In genomic region chr2:238203973-238204683, GRCh38 we compare ENCODE assay signal across 8 cellular contexts. TPM values are rescaled to one million over a fixed set of nuclear protein-coding genes. Genes with fewer than 3 reads are reported as not detected.
DNase-seq lines count a peak whose midpoint lies in the region; ATAC-seq, FAIRE-seq and TF ChIP-seq lines count a peak whose summit lies in the region.

No MANE protein-coding gene starts in this region.

- DNase-seq in SIG-M5 treated with dmso at 0.1 percent for 504 hours (lab: John Stamatoyannopoulos, UW; ENCODE audit: unreplicated experiment) (peak; percentile 8), SIG-M5 (lab: John Stamatoyannopoulos, UW) (no peak), astrocyte (ENCODE audit: low read depth) (no peak), upper lobe of left lung (no peak), NCI-H524 (lab: John Stamatoyannopoulos, UW) (no peak)

- H3K36me3 ChIP-seq in astrocyte (ENCODE audit: insufficient read depth, low read length) (no peaks in the 10 kb centered on the region), liver (ENCODE audit: control insufficient read depth in 4 of 4, insufficient read depth in 3 of 4, low read depth in 1 of 4, low read length in 3 of 4) (no peaks in the 10 kb centered on the region), upper lobe of left lung (no peaks in the 10 kb centered on the region)

- TF ChIP-seq RAD21 in liver (IDR thresholded peaks at IDR 0.05) = no peak

- H3K4me3 ChIP-seq in astrocyte (ENCODE audit: insufficient read depth, low read depth, low read length) = peak overlapping the region; percentile 55
- peak overlapping the region; percentile 28 to 99 (median 70) for H3K4me3 ChIP-seq in liver (ENCODE audit: low read depth in 1 of 3, low read length in 3 of 3)
- peak overlapping the region; percentile 24 to 93 (median 74) for H3K4me3 ChIP-seq in upper lobe of left lung

- H3K9ac ChIP-seq in astrocyte (ENCODE audit: low read length) (peak overlapping the region; percentile 95), liver (ENCODE audit: low read depth in 1 of 2, low read length in 2 of 2) (peak overlapping the region; percentile 23 to 85)

- peaks cover 15% of the 10 kb centered on the region for H3K4me1 ChIP-seq in astrocyte (ENCODE audit: insufficient read depth, low read length)
- H3K4me1 ChIP-seq in liver (ENCODE audit: control insufficient read depth in 4 of 4, insufficient read depth in 4 of 4, low read length in 3 of 4) = peaks cover 10 to 29% (median 20%) of the 10 kb centered on the region in 4 donors
- peaks cover 24 to 37% (median 31%) of the 10 kb centered on the region in 4 donors for H3K4me1 ChIP-seq in upper lobe of left lung

- peaks cover 37% of the 10 kb centered on the region for H4K20me1 ChIP-seq in astrocyte (ENCODE audit: insufficient read depth, low read length)

- peak overlapping the region; percentile 97 for H3K4me2 ChIP-seq in astrocyte (ENCODE audit: low read length)

- H3K27me3 Mint-ChIP-seq in IgD-negative memory B cell (no peaks in the 10 kb centered on the region), astrocyte (ENCODE audit: low read depth, unreplicated experiment) (no peaks in the 10 kb centered on the region)

- H3K4me1 Mint-ChIP-seq in IgD-negative memory B cell (peaks cover 26 to 35% (median 34%) of the 10 kb centered on the region in 3 donors), astrocyte (ENCODE audit: low read depth, unreplicated experiment) (peaks cover 5% of the 10 kb centered on the region)

- no peak for ATAC-seq in upper lobe of left lung (ENCODE audit: low FRiP score in 2 of 2)
- no peak for ATAC-seq in HG02759 (IDR thresholded peaks at IDR 0.05; ENCODE audit: unreplicated experiment)

- H3K27ac Mint-ChIP-seq in IgD-negative memory B cell (peak overlapping the region; percentile 45 to 83 (median 80)), astrocyte (ENCODE audit: unreplicated experiment) (no peak overlapping the region)

- H3K4me3 Mint-ChIP-seq in IgD-negative memory B cell (peak overlapping the region; percentile 80 to 96 (median 85)), astrocyte (ENCODE audit: unreplicated experiment) (peak overlapping the region; percentile 84)

- WGBS in liver = 57% methylated on average over 18 of the region's 18 CpGs
- WGBS in upper lobe of left lung, 2 donors = 49 to 66% methylated on average over 6 to 18 of the region's 18 CpGs

- peaks cover 43% of the 10 kb centered on the region for H3K79me2 ChIP-seq in astrocyte (ENCODE audit: insufficient read depth, low read length)

- no peak for TF ChIP-seq POLR2A in upper lobe of left lung (IDR thresholded peaks at IDR 0.05)

- no peak for FAIRE-seq in astrocyte (lab: Jason Lieb, UNC)

- H3K9me3 Mint-ChIP-seq in IgD-negative memory B cell = no peaks in the 10 kb centered on the region
- no peaks in the 10 kb centered on the region for H3K9me3 Mint-ChIP-seq in astrocyte (ENCODE audit: unreplicated experiment)

- peak overlapping the region; percentile 97 for H2AFZ ChIP-seq in astrocyte (ENCODE audit: low read depth, low read length)

- H3K27ac ChIP-seq in astrocyte (ENCODE audit: low read depth, low read length) (peak overlapping the region; percentile 67), liver (ENCODE audit: low read depth in 1 of 2, low read length in 2 of 2) (peak overlapping the region; percentile 47 to 78), upper lobe of left lung (peak overlapping the region; percentile 91 to 97 (median 94))

- no peak for TF ChIP-seq EP300 in upper lobe of left lung (IDR thresholded peaks at IDR 0.05)

- TF ChIP-seq CTCF in astrocyte (IDR thresholded peaks at IDR 0.05; ENCODE audit: insufficient read depth, low read depth, low read length) (no peak), liver (IDR thresholded peaks at IDR 0.05; ENCODE audit: low read depth, low read length, missing input control) (no peak), upper lobe of left lung (IDR thresholded peaks at IDR 0.05) (no peak)

- no peaks in the 10 kb centered on the region for H3K9me3 ChIP-seq in astrocyte (ENCODE audit: insufficient read depth, low read depth, low read length)
- H3K9me3 ChIP-seq in liver (ENCODE audit: control insufficient read depth in 4 of 4, low read length in 3 of 4) = no peaks in the 10 kb centered on the region
- no peaks in the 10 kb centered on the region for H3K9me3 ChIP-seq in upper lobe of left lung

- H3K36me3 Mint-ChIP-seq in IgD-negative memory B cell (no peaks in the 10 kb centered on the region), astrocyte (ENCODE audit: low read depth, unreplicated experiment) (no peaks in the 10 kb centered on the region)

- H3K27me3 ChIP-seq in astrocyte (ENCODE audit: insufficient read depth, low read length) (no peaks in the 10 kb centered on the region), liver (ENCODE audit: control insufficient read depth in 4 of 4, insufficient read depth in 4 of 4, low read length in 3 of 4) (no peaks in the 10 kb centered on the region), upper lobe of left lung (no peaks in the 10 kb centered on the region)

TF ChIP-seq in liver, 16 proteins besides CTCF, POLR2A, EP300 and RAD21:
- TF ChIP-seq ATF3 (IDR thresholded peaks at IDR 0.05) (no peak), JUND (IDR thresholded peaks at IDR 0.05) (no peak), FOXA2 (IDR thresholded peaks at IDR 0.05) (no peak), EGR1 (IDR thresholded peaks at IDR 0.05; ENCODE audit: low read depth in 2 of 2) (no peak), TAF1 (conservative IDR thresholded peaks at IDR 0.05) (no peak), NR2F2 (IDR thresholded peaks at IDR 0.05) (no peak), YY1 (IDR thresholded peaks at IDR 0.05) (no peak)

RNA-seq across cellular contexts. Expression of gene ILKAP, which starts 0.6 kb away (rescaled TPM):
- polyA plus RNA-seq in IgD-negative memory B cell (50.2 TPM), liver (10 to 100 TPM; 15.0 to 20.7 TPM)
- total RNA-seq in astrocyte (32.3 and 35.2 TPM in 2 replicates), liver (10 to 100 TPM; 19.2 to 21.1 TPM), upper lobe of left lung (10 to 100 TPM; 35.2 to 67.1 (median 40.7) TPM)

RNA-seq across cellular contexts. Expression of gene HES6, which starts 35.7 kb away (rescaled TPM):
- polyA plus RNA-seq in IgD-negative memory B cell = 3.3 TPM
- total RNA-seq in astrocyte = 1.3 and 3.0 TPM in 2 replicates
- total RNA-seq in liver = 10 to 100 TPM in 1 of 2 donors, 1 to 10 TPM in 1; 2.8 to 13.2 TPM
- 1 to 10 TPM; 1.7 to 2.5 TPM for polyA plus RNA-seq in liver
- total RNA-seq in upper lobe of left lung = 10 to 100 TPM in 3 of 6 donors, 1 to 10 TPM in 3; 5.2 to 15.8 (median 9.4) TPM

RNA-seq across cellular contexts. Expression of gene ERFE, which starts 45.4 kb away (rescaled TPM):
- polyA plus RNA-seq in IgD-negative memory B cell = not detected
- 0.60 and 1.4 TPM in 2 replicates for total RNA-seq in astrocyte
- total RNA-seq in liver = 10 to 100 TPM in 1 of 2 donors, not detected in 1; 14.0 TPM
- polyA plus RNA-seq in liver = under 1 TPM in 1 of 2 donors, not detected in 1; 0.17 TPM
- total RNA-seq in upper lobe of left lung = 1 to 10 TPM in 1 of 6 donors, under 1 TPM in 2, not detected in 3; 0.30 to 1.1 (median 0.43) TPM
